In the genomic region with DNA sequence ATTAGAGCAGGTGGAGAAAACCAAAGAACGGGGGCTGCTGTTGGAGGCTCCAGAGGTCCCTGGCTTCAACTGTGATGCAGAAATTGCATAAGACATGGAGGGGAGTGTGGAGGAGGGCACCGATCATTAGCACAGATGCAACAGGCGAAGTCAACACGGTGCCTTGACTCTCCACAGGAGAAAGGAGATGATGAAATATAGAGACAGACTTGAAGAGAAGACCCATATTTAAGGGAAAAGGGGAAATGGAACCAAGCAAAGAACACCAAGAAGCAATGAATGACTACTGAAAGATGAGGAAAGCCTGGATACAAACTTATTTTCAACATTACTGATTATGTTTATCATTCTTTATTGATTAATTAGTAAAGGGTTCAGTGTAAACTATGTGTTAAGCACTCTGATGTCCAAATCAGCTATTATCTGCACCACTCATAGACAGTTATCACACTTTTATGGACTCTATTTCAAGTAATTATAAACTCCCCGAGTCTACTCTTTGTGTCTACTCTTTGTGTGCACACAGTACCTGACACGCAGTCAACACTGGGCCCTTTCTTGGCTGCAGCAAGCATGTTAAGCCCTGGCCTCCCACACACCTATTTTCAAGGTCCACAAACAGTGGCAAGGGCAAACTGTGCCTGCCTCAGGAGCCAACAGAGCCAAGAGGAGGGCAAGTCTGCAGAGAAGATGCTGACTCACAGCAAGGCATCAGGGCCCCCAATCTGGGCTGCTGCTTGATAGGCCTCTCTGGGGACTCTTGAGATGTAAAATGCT, we compare ENCODE assay signal across 15 cellular contexts.
"Had no signal": no experiment of that assay in that cellular context is flagged by ENCODE, and none has a peak within 500 bp of the region (broad histone marks: within the 10 kb centered on the region; RNA-seq: fewer than 3 reads in every experiment).

No MANE protein-coding gene starts in this region.

- H3K9me3 ChIP-seq: body of pancreas, gastroesophageal sphincter, psoas muscle, spleen had no signal

- H3K27ac Mint-ChIP-seq: activated naive CD4-positive, alpha-beta T cell treated with anti-CD3 and anti-CD28 coated beads, Interleukin-2, amount 50 U/mL, for 24 hours; nephron progenitor cell; stimulated activated naive B cell treated with anti-CD40 and anti-IgM and Interleukin-4, amounts not matched to agents 10 μg/mL and 1 μg/mL and 100 μg/mL, for 72 hours had no signal

- DNase-seq: activated CD4-positive, alpha-beta T cell treated with anti-CD3 and anti-CD28 coated beads, Interleukin-2, amount 50 U/mL, for 1 hour; activated CD4-positive, CD25-positive, alpha-beta regulatory T cell; activated effector memory CD4-positive, alpha-beta T cell treated with Interleukin-2 at 50 U/mL for 16 hours; activated T-cell treated with anti-CD3 and anti-CD28 coated beads, Interleukin-2, amount 50 U/mL, for 1 hour; central memory CD4-positive, alpha-beta T cell; effector memory CD4-positive, alpha-beta T cell; nephron progenitor cell; psoas muscle; spleen; stimulated activated CD4-positive, alpha-beta T cell treated with anti-CD3 and anti-CD28 coated beads, Interleukin-1b, Interleukin-23, amount 100 ng/mL, for 48 hours; stimulated activated naive B cell treated with anti-CD40 and anti-IgM and Interleukin-4, amounts not matched to agents 10 μg/mL and 1 μg/mL and 100 μg/mL, for 72 hours had no signal

- H3K9me3 Mint-ChIP-seq: activated naive CD4-positive, alpha-beta T cell treated with anti-CD3 and anti-CD28 coated beads, Interleukin-2, amount 50 U/mL, for 24 hours; nephron progenitor cell; stimulated activated naive B cell treated with anti-CD40 and anti-IgM and Interleukin-4, amounts not matched to agents 10 μg/mL and 1 μg/mL and 100 μg/mL, for 72 hours had no signal

- H3K4me3 Mint-ChIP-seq: activated naive CD4-positive, alpha-beta T cell treated with anti-CD3 and anti-CD28 coated beads, Interleukin-2, amount 50 U/mL, for 24 hours; nephron progenitor cell; stimulated activated naive B cell treated with anti-CD40 and anti-IgM and Interleukin-4, amounts not matched to agents 10 μg/mL and 1 μg/mL and 100 μg/mL, for 72 hours had no signal

- H3K4me1 Mint-ChIP-seq: nephron progenitor cell had no signal

- ATAC-seq: body of pancreas; gastroesophageal sphincter; psoas muscle; sciatic nerve; stimulated activated naive B cell treated with anti-CD40 and anti-IgM and Interleukin-4, amounts not matched to agents 10 μg/mL and 1 μg/mL and 100 μg/mL, for 72 hours had no signal

- H3K27me3 Mint-ChIP-seq: activated naive CD4-positive, alpha-beta T cell treated with anti-CD3 and anti-CD28 coated beads, Interleukin-2, amount 50 U/mL, for 24 hours; stimulated activated naive B cell treated with anti-CD40 and anti-IgM and Interleukin-4, amounts not matched to agents 10 μg/mL and 1 μg/mL and 100 μg/mL, for 72 hours had no signal
